28 cellular contexts compared by ENCODE assay signal in genomic region chr1:200909071-200909470, GRCh38. TPM values are rescaled to one million over a fixed set of nuclear protein-coding genes. Genes with fewer than 3 reads are reported as not detected.
DNase-seq lines count a peak whose midpoint lies in the region; ATAC-seq and TF ChIP-seq lines count a peak whose summit lies in the region.
"Had no signal": no experiment of that assay in that cellular context is flagged by ENCODE, and none has a peak within 500 bp of the region (broad histone marks: within the 10 kb centered on the region; RNA-seq: fewer than 3 reads in every experiment).

No MANE protein-coding gene starts in this region.

- TF ChIP-seq CTCF in colonic mucosa (IDR thresholded peaks at IDR 0.05) (no peak), spleen (IDR thresholded peaks at IDR 0.05 in 8 of 11, conservative IDR thresholded peaks at IDR 0.05 in 3 of 11) (no peak)

- no peak overlapping the region for H3K4me3 ChIP-seq in colonic mucosa
- H3K4me3 ChIP-seq in spleen = no peak overlapping the region
- H3K4me3 ChIP-seq: esophagus muscularis mucosa had no signal

- H3K9ac ChIP-seq in colonic mucosa (ENCODE audit: low read depth in 2 of 2, low read length in 2 of 2) = peak overlapping the region; percentile 6 to 53
- H3K9ac ChIP-seq: SK-N-SH had no signal

- H3K4me3 Mint-ChIP-seq in effector memory CD8-positive, alpha-beta T cell = no peak overlapping the region
- H3K4me3 Mint-ChIP-seq: activated T-cell treated with anti-CD3 and anti-CD28 coated beads, Interleukin-2, amount 50 U/mL, for 4 hours; CD4-positive, CD25-positive, alpha-beta regulatory T cell; natural killer cell treated with Interleukin-12 subunit alpha and Interleukin-12 subunit beta and Interleukin-15 and Interleukin-18, amount 100 ng/mL, for 72 hours; stimulated activated naive B cell treated with anti-CD40 and anti-IgM and Interleukin-4, amounts not matched to agents 10 μg/mL and 1 μg/mL and 100 μg/mL, for 72 hours; T-helper 2 cell treated with Interferon-gamma antibody and Interleukin-4, amounts not matched to agents 5 μg/mL and 100 μg/mL, for 36 hours had no signal

- WGBS in spleen, 5 donors = 78 to 87% (median 79%) methylated on average over 4 to 5 of the region's 5 CpGs

- H3K9me3 ChIP-seq in colonic mucosa = no peaks in the 10 kb centered on the region
- H3K9me3 ChIP-seq in spleen = no peaks in the 10 kb centered on the region
- H3K9me3 ChIP-seq: esophagus muscularis mucosa, SK-N-SH had no signal

- H3K4me1 ChIP-seq in colonic mucosa (peaks cover 23% of the 10 kb centered on the region), spleen (peaks cover 0 to 41% (median 8%) of the 10 kb centered on the region in 6 donors)
- H3K4me1 ChIP-seq: esophagus muscularis mucosa had no signal

- no peak for TF ChIP-seq POLR2A in spleen (IDR thresholded peaks at IDR 0.05)

- no peak overlapping the region for H3K27ac Mint-ChIP-seq in effector memory CD8-positive, alpha-beta T cell
- H3K27ac Mint-ChIP-seq: stimulated activated naive B cell treated with anti-CD40 and anti-IgM and Interleukin-4, amounts not matched to agents 10 μg/mL and 1 μg/mL and 100 μg/mL, for 72 hours; T-helper 2 cell treated with Interferon-gamma antibody and Interleukin-4, amounts not matched to agents 5 μg/mL and 100 μg/mL, for 36 hours had no signal

- H3K36me3 Mint-ChIP-seq in effector memory CD8-positive, alpha-beta T cell (ENCODE audit: insufficient read depth) = no peaks in the 10 kb centered on the region
- H3K36me3 Mint-ChIP-seq: CD4-positive, CD25-positive, alpha-beta regulatory T cell; natural killer cell treated with Interleukin-12 subunit alpha and Interleukin-12 subunit beta and Interleukin-15 and Interleukin-18, amount 100 ng/mL, for 72 hours; stimulated activated naive B cell treated with anti-CD40 and anti-IgM and Interleukin-4, amounts not matched to agents 10 μg/mL and 1 μg/mL and 100 μg/mL, for 72 hours had no signal

- H3K36me3 ChIP-seq in colonic mucosa = no peaks in the 10 kb centered on the region
- H3K36me3 ChIP-seq in spleen = no peaks in the 10 kb centered on the region
- H3K36me3 ChIP-seq: esophagus muscularis mucosa had no signal

- H3K27ac ChIP-seq in colonic mucosa (peak overlapping the region; percentile 88), spleen (no peak overlapping the region)
- H3K27ac ChIP-seq: esophagus muscularis mucosa had no signal

- peaks cover 10 to 31% of the 10 kb centered on the region in 2 donors for H3K27me3 Mint-ChIP-seq in effector memory CD8-positive, alpha-beta T cell
- H3K27me3 Mint-ChIP-seq: stimulated activated naive B cell treated with anti-CD40 and anti-IgM and Interleukin-4, amounts not matched to agents 10 μg/mL and 1 μg/mL and 100 μg/mL, for 72 hours had no signal

- DNase-seq in colonic mucosa (no peak), spleen (peak; percentile 62)
- no peak for DNase-seq in activated CD8-positive, alpha-beta memory T cell treated with anti-CD3 and anti-CD28 coated beads, Interleukin-2, amount 50 U/mL, for 4 hours
- no peak for DNase-seq in effector memory CD8-positive, alpha-beta T cell
- DNase-seq: activated CD4-positive, alpha-beta T cell treated with anti-CD3 and anti-CD28 coated beads for 4 hours; activated CD8-positive, alpha-beta memory T cell treated with anti-CD3 and anti-CD28 coated beads for 24 hours; activated naive CD4-positive, alpha-beta T cell treated with Interleukin-2 at 50 U/mL for 16 hours; activated T-cell treated with anti-CD3 and anti-CD28 coated beads, Interleukin-2, amount 50 U/mL, for 4 hours; amniotic stem cell; CD4-positive, CD25-positive, alpha-beta regulatory T cell; DMS 273 treated with DMSO at 0.1 percent for 48 hours; effector CD8-positive, alpha-beta T cell; NCI-H1694 treated with DMSO at 0.1 percent for 48 hours; NCI-H526 treated with DMSO at 0.1 percent for 48 hours; SK-N-SH; stimulated activated CD4-positive, alpha-beta T cell treated with anti-CD3 and anti-CD28 coated beads, Interleukin-4, amount 100 ng/mL, for 24 hours; stimulated activated naive B cell treated with anti-CD40 and anti-IgM and Interleukin-4, amounts not matched to agents 10 μg/mL and 1 μg/mL and 100 μg/mL, for 72 hours had no signal

- intact Hi-C loops in colonic mucosa (cut with DNase I) (no loop called here), spleen (cut with DNase I; ENCODE audit: low total_unique reads) (no loop called here)

- H3K9me3 Mint-ChIP-seq in effector memory CD8-positive, alpha-beta T cell = no peaks in the 10 kb centered on the region
- H3K9me3 Mint-ChIP-seq: activated T-cell treated with anti-CD3 and anti-CD28 coated beads, Interleukin-2, amount 50 U/mL, for 4 hours; natural killer cell treated with Interleukin-12 subunit alpha and Interleukin-12 subunit beta and Interleukin-15 and Interleukin-18, amount 100 ng/mL, for 72 hours; T-helper 2 cell treated with Interferon-gamma antibody and Interleukin-4, amounts not matched to agents 5 μg/mL and 100 μg/mL, for 36 hours had no signal

- no peaks in the 10 kb centered on the region for H3K27me3 ChIP-seq in colonic mucosa
- no peaks in the 10 kb centered on the region for H3K27me3 ChIP-seq in spleen (replicated peaks in 1 of 7)

- H3K4me1 Mint-ChIP-seq in effector memory CD8-positive, alpha-beta T cell (ENCODE audit: low read depth in 2 of 2) = peaks cover 9 to 10% of the 10 kb centered on the region in 2 donors

- ATAC-seq in GM18861 (IDR thresholded peaks at IDR 0.05; ENCODE audit: unreplicated experiment) = peak; percentile 9
- ATAC-seq in HG02943 (IDR thresholded peaks at IDR 0.05; ENCODE audit: low read depth, unreplicated experiment) = peak; percentile 35
- no peak for ATAC-seq in HG02884 (IDR thresholded peaks at IDR 0.05; ENCODE audit: unreplicated experiment)
- ATAC-seq in HG02840 (IDR thresholded peaks at IDR 0.05; ENCODE audit: low FRiP score, unreplicated experiment) = no peak
- no peak for ATAC-seq in effector memory CD8-positive, alpha-beta T cell (replicated peaks)
- ATAC-seq: activated T-cell treated with anti-CD3 and anti-CD28 coated beads, Interleukin-2, amount 50 U/mL, for 4 hours; natural killer cell treated with Interleukin-12 subunit alpha and Interleukin-12 subunit beta and Interleukin-15 and Interleukin-18, amount 100 ng/mL, for 72 hours had no signal

RNA-seq across cellular contexts. Expression of gene INAVA, which starts 14.4 kb away (rescaled TPM):
- total RNA-seq in colonic mucosa (100 to 1,000 TPM; 127 to 167 TPM), spleen (1 to 10 TPM in 1 of 7 donors, under 1 TPM in 3, not detected in 3; 0.32 to 1.4 (median 0.72) TPM)
- under 1 TPM; 0.39 to 0.42 (median 0.39) TPM for polyA plus RNA-seq in spleen
- total RNA-seq: CD4-positive, CD25-positive, alpha-beta regulatory T cell had no signal

RNA-seq across cellular contexts. Expression of gene GPR25, which starts 36.3 kb away (rescaled TPM):
- total RNA-seq in colonic mucosa (under 1 TPM; 0.19 to 0.27 TPM), spleen (1 to 10 TPM in 1 of 7 donors, under 1 TPM in 4, not detected in 2; 0.50 to 3.6 (median 0.80) TPM)
- polyA plus RNA-seq in spleen = under 1 TPM; 0.09 to 0.38 (median 0.14) TPM
- total RNA-seq: esophagus muscularis mucosa; frontal cortex; LHCN-M2; mesenteric fat pad; natural killer cell treated with Interleukin-12 subunit alpha and Interleukin-12 subunit beta and Interleukin-15 and Interleukin-18, amount 100 ng/mL, for 72 hours; osteoblast had no signal
- polyA plus RNA-seq: SK-N-SH had no signal

Comparison
In these comparisons a context has a peak if more than half of its experiments do, and no peak if none do; other contexts are left out.
1. ATAC-seq: peak in GM18861 (single experiment) and HG02943 (single experiment); none in HG02884 (single experiment), HG02840 (single experiment) and effector memory CD8-positive, alpha-beta T cell (single experiment).
2. RNA of gene INAVA, which starts 14.4 kb away (total RNA-seq): 127 to 167 TPM in colonic mucosa; 0.32 to 1.4 TPM in spleen; every median in the first group is over 10 times any median in the second.